11 cellular contexts compared by ENCODE assay signal in genomic region chr16:68786685-68787418, GRCh38. TPM values are rescaled to one million over a fixed set of nuclear protein-coding genes. Genes with fewer than 3 reads are reported as not detected.
DNase-seq lines count a peak whose midpoint lies in the region; ATAC-seq, FAIRE-seq and TF ChIP-seq lines count a peak whose summit lies in the region.
"Had no signal": no experiment of that assay in that cellular context is flagged by ENCODE, and none has a peak within 500 bp of the region (broad histone marks: within the 10 kb centered on the region; RNA-seq: fewer than 3 reads in every experiment).

No MANE protein-coding gene starts in this region.

- H3K27me3 ChIP-seq in keratinocyte (ENCODE audit: control insufficient read depth, extremely low read depth, insufficient read depth, low read length), result no peaks in the 10 kb centered on the region
- H3K27me3 ChIP-seq: neutrophil had no signal

- H4K20me1 ChIP-seq in keratinocyte (ENCODE audit: control insufficient read depth, extremely low read depth, insufficient read depth, low read length), result peaks cover 8% of the 10 kb centered on the region

- in situ Hi-C loops in SK-MEL-5 (cut with HindIII; ENCODE audit: low pct_unique_long_range_greater_than_20kb, low sequenced_read_pairs), result no loop called here

- H3K4me1 ChIP-seq in keratinocyte (ENCODE audit: control insufficient read depth, extremely low read depth, insufficient read depth, low read length), result peaks cover 37% of the 10 kb centered on the region

- H3K9me1 ChIP-seq in keratinocyte (ENCODE audit: control insufficient read depth, extremely low read depth, insufficient read depth, low read length), result no peaks in the 10 kb centered on the region

- no peaks in the 10 kb centered on the region for H3K9me3 ChIP-seq in keratinocyte (ENCODE audit: control insufficient read depth, low read depth, low read length)
- H3K9me3 ChIP-seq: neutrophil had no signal

- H3K4me2 ChIP-seq in keratinocyte (ENCODE audit: control insufficient read depth, extremely low read depth, insufficient read depth, low read depth, low read length), result peak overlapping the region; percentile 25

- no peak overlapping the region for H2AFZ ChIP-seq in keratinocyte (ENCODE audit: control insufficient read depth, low read length)

- no peak overlapping the region for H3K4me3 ChIP-seq in keratinocyte (ENCODE audit: control insufficient read depth in 2 of 3, extremely low read depth in 1 of 3, insufficient read depth in 2 of 3, low read depth in 1 of 3, low read length in 3 of 3)

- peak; percentile 88 for FAIRE-seq in keratinocyte (lab: Jason Lieb, UNC)
- FAIRE-seq: endometrium had no signal

- no peak for ATAC-seq in HG02840 (IDR thresholded peaks at IDR 0.05; ENCODE audit: low FRiP score, unreplicated experiment)
- no peak for ATAC-seq in GM18858 (IDR thresholded peaks at IDR 0.05; ENCODE audit: unreplicated experiment)

- H3K36me3 ChIP-seq in keratinocyte (ENCODE audit: control insufficient read depth in 2 of 2, extremely low read depth in 1 of 2, insufficient read depth in 2 of 2, low read length in 2 of 2), result peaks cover 10 to 25% of the 10 kb centered on the region in 2 experiments
- H3K36me3 ChIP-seq: neutrophil had no signal

- DNase-seq in NCI-H1105 treated with DMSO at 0.1 percent for 48 hours (lab: John Stamatoyannopoulos, UW), result peak; percentile 92
- DNase-seq in SK-MEL-5 (ENCODE audit: low read depth, low spot score), result peak; percentile 99
- DNase-seq in keratinocyte (ENCODE audit: low read depth, low spot score), result no peak
- DNase-seq in germinal center (ENCODE audit: low spot score), result no peak
- no peak for DNase-seq in NCI-H446 (lab: John Stamatoyannopoulos, UW)
- DNase-seq: NCI-H524 had no signal

- H3K9ac ChIP-seq in keratinocyte (ENCODE audit: control insufficient read depth, extremely low read depth, insufficient read depth, low read length), result peak overlapping the region; percentile 17

- H3K79me2 ChIP-seq in keratinocyte (ENCODE audit: control insufficient read depth, insufficient read depth, low read length), result peaks cover 68% of the 10 kb centered on the region

- TF ChIP-seq CTCF in keratinocyte (optimal IDR thresholded peaks at IDR 0.05 in 1 of 3, IDR thresholded peaks at IDR 0.05 in 1 of 3, conservative IDR thresholded peaks at IDR 0.05 in 1 of 3; ENCODE audit: extremely low read depth in 1 of 3, insufficient read depth in 2 of 3, low read length in 3 of 3), result no peak

- H3K27ac ChIP-seq in keratinocyte (ENCODE audit: control insufficient read depth, insufficient read depth, low read length) (peak overlapping the region; percentile 74), temporal lobe (ENCODE audit: low read depth, low read length) (peak overlapping the region; percentile 95)
- H3K27ac ChIP-seq: neutrophil had no signal

- dilution Hi-C loops in keratinocyte (cut with MboI; ENCODE audit: extremely low pct_ligation_motif_present, low sequenced_read_pairs), result no loop called here

RNA-seq across cellular contexts. Expression of gene CDH1, which starts 49.8 kb away (rescaled TPM):
- total RNA-seq in SK-MEL-5 (2014; rRNA removed; shearing (Covaris generic)), result 5.4 and 6.0 TPM in 2 replicates
- 8.2 and 11.9 TPM in 2 replicates for polyA plus RNA-seq in SK-MEL-5 (2015; cell fraction: cytosol; rRNA removed)
- polyA plus RNA-seq in SK-MEL-5 (2015; cell fraction: nucleus; rRNA removed), result 3.2 and 12.2 TPM in 2 replicates
- 247 to 378 TPM (median 285 TPM) in 3 replicates for polyA plus RNA-seq in keratinocyte
- polyA plus RNA-seq in keratinocyte (2011; ENCODE audit: low read depth), result 235 TPM
- polyA plus RNA-seq in keratinocyte (2011; cell fraction: cytosol; rRNA removed), result 72.2 and 103 TPM in 2 replicates
- 746 and 761 TPM in 2 replicates for polyA plus RNA-seq in keratinocyte (2011; cell fraction: nucleus; rRNA removed)
- polyA plus RNA-seq in keratinocyte (2012; ENCODE audit: low replicate concordance), result 259 and 286 TPM in 2 replicates
- polyA minus RNA-seq in keratinocyte, result 372 to 655 TPM (median 505 TPM) in 3 replicates
- 399 TPM for polyA minus RNA-seq in keratinocyte (2011; cell fraction: cytosol; rRNA and poly(A)+ RNA removed)
- 732 and 1,291 TPM in 2 replicates for polyA minus RNA-seq in keratinocyte (2011; cell fraction: nucleus; rRNA and poly(A)+ RNA removed)
- total RNA-seq in temporal lobe, result 2.2 TPM

RNA-seq across cellular contexts. Expression of gene TANGO6, which starts 56.5 kb away (rescaled TPM):
- total RNA-seq in SK-MEL-5 (2014; rRNA removed; shearing (Covaris generic)), result 19.9 and 23.7 TPM in 2 replicates
- 8.7 and 14.8 TPM in 2 replicates for polyA plus RNA-seq in SK-MEL-5 (2015; cell fraction: cytosol; rRNA removed)
- 6.2 and 6.9 TPM in 2 replicates for polyA plus RNA-seq in SK-MEL-5 (2015; cell fraction: nucleus; rRNA removed)
- polyA plus RNA-seq in keratinocyte, result 9.4 to 13.1 TPM (median 13.0 TPM) in 3 replicates
- polyA plus RNA-seq in keratinocyte (2011; ENCODE audit: low read depth), result 6.4 TPM
- 6.5 and 9.4 TPM in 2 replicates for polyA plus RNA-seq in keratinocyte (2011; cell fraction: cytosol; rRNA removed)
- 13.4 and 14.3 TPM in 2 replicates for polyA plus RNA-seq in keratinocyte (2011; cell fraction: nucleus; rRNA removed)
- polyA plus RNA-seq in keratinocyte (2012; ENCODE audit: low replicate concordance), result 5.4 and 11.6 TPM in 2 replicates
- 51.2 to 113 TPM (median 56.7 TPM) in 3 replicates for polyA minus RNA-seq in keratinocyte
- polyA minus RNA-seq in keratinocyte (2011; cell fraction: cytosol; rRNA and poly(A)+ RNA removed), result 9.4 TPM
- polyA minus RNA-seq in keratinocyte (2011; cell fraction: nucleus; rRNA and poly(A)+ RNA removed), result 31.1 and 79.9 TPM in 2 replicates
- total RNA-seq in temporal lobe, result 22.4 TPM

Comparison
In these comparisons a context has a peak if more than half of its experiments do, and no peak if none do; other contexts are left out.
1. DNase-seq: peak in NCI-H1105 treated with DMSO at 0.1 percent for 48 hours (single experiment) and SK-MEL-5 (single experiment); none in keratinocyte (single experiment), germinal center (single experiment) and NCI-H446 (0 of 2).